In the genomic region with DNA sequence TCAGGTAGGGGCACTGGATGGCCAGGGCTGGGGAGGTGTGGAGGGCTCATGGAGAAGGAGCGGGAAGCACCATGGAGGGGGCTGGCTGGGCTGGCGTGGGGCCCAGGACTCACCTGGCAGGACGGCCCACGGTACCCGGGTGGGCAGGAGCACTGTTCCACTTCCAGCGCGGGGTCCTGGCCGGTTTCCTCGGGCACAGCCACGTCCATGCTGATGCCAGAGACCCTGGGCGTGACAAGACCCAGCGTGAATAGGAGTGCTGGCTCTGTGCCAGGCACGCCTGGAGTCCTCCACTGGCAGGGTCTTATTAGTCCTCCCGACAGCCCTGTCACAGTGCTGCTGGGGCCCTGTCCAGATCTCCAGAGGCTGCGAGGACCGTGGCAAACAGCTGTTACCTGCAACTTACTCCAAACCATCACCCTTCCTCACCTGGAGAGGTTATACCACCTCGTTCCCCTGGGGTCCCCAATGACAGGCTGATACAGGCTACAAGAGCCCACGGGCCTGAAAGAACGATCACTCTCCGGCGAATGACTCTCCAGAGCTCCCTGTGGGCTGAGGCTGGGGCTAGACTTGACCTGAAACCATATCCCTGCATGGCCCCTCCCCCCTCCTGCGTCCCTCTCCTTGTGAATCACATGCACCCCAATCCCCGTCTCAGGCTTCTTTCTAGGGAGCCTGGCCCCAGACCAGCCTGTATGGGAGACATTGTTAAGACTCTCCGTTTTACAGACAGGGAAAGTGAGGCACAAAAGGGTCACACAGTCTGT, we compare ENCODE assay signal across 25 cellular contexts.
DNase-seq lines count a peak whose midpoint lies in the region; ATAC-seq and TF ChIP-seq lines count a peak whose summit lies in the region.
"Had no signal": no experiment of that assay in that cellular context is flagged by ENCODE, and none has a peak within 500 bp of the region (broad histone marks: within the 10 kb centered on the region; RNA-seq: fewer than 3 reads in every experiment).

No MANE protein-coding gene starts in this region.

- H3K4ac ChIP-seq in IMR-90 (ENCODE audit: low read depth, low read length), result no peak overlapping the region

- H2BK120ac ChIP-seq in IMR-90 (ENCODE audit: low read depth, low read length), result no peak overlapping the region

- peak; percentile 17 for DNase-seq in DMS 273 (lab: John Stamatoyannopoulos, UW; ENCODE audit: unreplicated experiment)
- no peak for DNase-seq in DMS 273 treated with DMSO at 0.1 percent for 48 hours (lab: John Stamatoyannopoulos, UW)
- no peak for DNase-seq in IMR-90
- peak; percentile 64 for DNase-seq in NCI-H345 (lab: John Stamatoyannopoulos, UW)
- no peak for DNase-seq in neural progenitor cell (ENCODE audit: low spot score)
- DNase-seq in effector CD8-positive, alpha-beta T cell (lab: John Stamatoyannopoulos, UW), result no peak
- no peak for DNase-seq in left colon
- DNase-seq: activated B cell treated with CpG ODN at 0.5 μM for 24 hours; activated CD4-positive, alpha-beta memory T cell treated with anti-CD3 and anti-CD28 coated beads for 36 hours; activated effector memory CD4-positive, alpha-beta T cell treated with Interleukin-2 at 50 U/mL for 16 hours; AML-193; effector memory CD4-positive, alpha-beta T cell; EL; lower lobe of right lung; NCI-H187 treated with DMSO at 0.1 percent for 48 hours; NCI-H524; stimulated activated naive CD4-positive, alpha-beta T cell; T1000 had no signal

- POLR2A ChIA-PET in IMR-90 (lab: Charles Lee; ENCODE audit: unreplicated experiment), result no interaction called here

- in situ Hi-C loops in IMR-90 (cut with MboI; ENCODE audit: low sequenced_read_pairs), result no loop called here

- no peak for ATAC-seq in IMR-90 (ENCODE audit: low read depth)
- no peak for ATAC-seq in left colon
- ATAC-seq in GM19324 (IDR thresholded peaks at IDR 0.05; ENCODE audit: low FRiP score, unreplicated experiment), result no peak
- ATAC-seq: esophagus mucosa, HepG2, lower lobe of right lung had no signal

- dilution Hi-C loops in IMR-90 (cut with HindIII; ENCODE audit: low sequenced_read_pairs, unreplicated experiment), result no loop called here

- no peak overlapping the region for H2BK20ac ChIP-seq in IMR-90 (ENCODE audit: low read depth, low read length)

- no peak overlapping the region for H3K18ac ChIP-seq in IMR-90 (ENCODE audit: low read depth, low read length)

- no peaks in the 10 kb centered on the region for H3F3A ChIP-seq in neural progenitor cell (ENCODE audit: low read depth)

- no peak overlapping the region for H2AK5ac ChIP-seq in IMR-90 (ENCODE audit: low read depth, low read length)

- H3K14ac ChIP-seq in IMR-90 (replicated peaks; ENCODE audit: low read depth, low read length), result no peak overlapping the region

- H3K4me2 ChIP-seq in IMR-90 (ENCODE audit: low read depth, low read length), result no peak overlapping the region
- no peak overlapping the region for H3K4me2 ChIP-seq in neural progenitor cell

- intact Hi-C loops in IMR-90 (cut with micrococcal nuclease), result no loop called here
- intact Hi-C loops in left colon (cut with DNase I, micrococcal nuclease), result no loop called here

- H3K27me3 ChIP-seq in IMR-90 (ENCODE audit: control insufficient read depth, insufficient read depth, low read length) (no peaks in the 10 kb centered on the region), neural progenitor cell (no peaks in the 10 kb centered on the region)
- H3K27me3 ChIP-seq: gastrocnemius medialis had no signal

- H2AFZ ChIP-seq in IMR-90 (replicated peaks; ENCODE audit: low read length, poor library complexity), result no peak overlapping the region
- no peak overlapping the region for H2AFZ ChIP-seq in neural progenitor cell (replicated peaks)

- TF ChIP-seq POLR2A in IMR-90 (IDR thresholded peaks at IDR 0.05; ENCODE audit: low read depth, low read length), result no peak

- 76% methylated on average over 18 of the region's 24 CpGs; no CpG with 5 or more reads in 1 of the 2 experiments for WGBS in IMR-90 (ENCODE audit: extremely low coverage in 2 of 2, insufficient read length in 1 of 2), 2 experiments

- no peak overlapping the region for H4K5ac ChIP-seq in IMR-90 (ENCODE audit: low read depth, low read length)

- no peaks in the 10 kb centered on the region for H3K27me3 Mint-ChIP-seq in neural progenitor cell (ENCODE audit: insufficient read depth, low read depth)
- H3K27me3 Mint-ChIP-seq: activated B cell treated with CpG ODN at 0.5 μM for 24 hours; activated CD4-positive, alpha-beta memory T cell treated with anti-CD3 and anti-CD28 coated beads for 36 hours had no signal

- CTCF ChIA-PET in IMR-90 (lab: Yijun Ruan, JAX), result no interaction called here

- H3K27ac ChIP-seq in IMR-90 (ENCODE audit: insufficient read depth, low read length) (no peak overlapping the region), neural progenitor cell (no peak overlapping the region)
- H3K27ac ChIP-seq: 22Rv1, HL-60, lower lobe of right lung had no signal

- H4K8ac ChIP-seq in IMR-90 (ENCODE audit: low read depth in 2 of 2, low read length in 2 of 2), result no peak overlapping the region

- H4K91ac ChIP-seq in IMR-90 (ENCODE audit: insufficient read depth, low read depth, low read length), result no peak overlapping the region

- peaks cover 4 to 17% of the 10 kb centered on the region in 2 experiments for H3K79me1 ChIP-seq in IMR-90 (ENCODE audit: low read depth in 1 of 2, low read length in 2 of 2)

- no peak overlapping the region for H3K23ac ChIP-seq in IMR-90 (ENCODE audit: low read depth, low read length)

- no peak for TF ChIP-seq RAD21 in IMR-90 (IDR thresholded peaks at IDR 0.05; ENCODE audit: low read length)

- H2BK15ac ChIP-seq in IMR-90 (ENCODE audit: low read depth, low read length), result no peak overlapping the region

- H3K4me3 Mint-ChIP-seq in neural progenitor cell, result no peak overlapping the region
- H3K4me3 Mint-ChIP-seq: activated B cell treated with CpG ODN at 0.5 μM for 24 hours; activated CD4-positive, alpha-beta memory T cell treated with anti-CD3 and anti-CD28 coated beads for 36 hours had no signal

- peaks cover 3% of the 10 kb centered on the region for H3K36me3 Mint-ChIP-seq in neural progenitor cell
- H3K36me3 Mint-ChIP-seq: activated CD4-positive, alpha-beta memory T cell treated with anti-CD3 and anti-CD28 coated beads for 36 hours had no signal

- no peak overlapping the region for H3K56ac ChIP-seq in IMR-90 (ENCODE audit: extremely low read depth, insufficient read depth, low read length)

- H3K27ac Mint-ChIP-seq in neural progenitor cell, result peak overlapping the region; percentile 76
- H3K27ac Mint-ChIP-seq: activated B cell treated with CpG ODN at 0.5 μM for 24 hours; activated CD4-positive, alpha-beta memory T cell treated with anti-CD3 and anti-CD28 coated beads for 36 hours had no signal

- H3K9me1 ChIP-seq in IMR-90 (ENCODE audit: insufficient read depth, low read length), result peaks cover 14% of the 10 kb centered on the region

- H3K9ac ChIP-seq in IMR-90 (ENCODE audit: low read depth, low read length) (no peak overlapping the region), neural progenitor cell (no peak overlapping the region)

- H3K4me1 Mint-ChIP-seq in neural progenitor cell, result peaks cover 12% of the 10 kb centered on the region
- H3K4me1 Mint-ChIP-seq: activated B cell treated with CpG ODN at 0.5 μM for 24 hours had no signal

- H2AK9ac ChIP-seq in IMR-90 (replicated peaks; ENCODE audit: low read depth, low read length, poor library complexity), result peak overlapping the region; percentile 55

- H3K4me1 ChIP-seq in IMR-90 (ENCODE audit: control insufficient read depth, insufficient read depth, low read length) (peaks cover 7% of the 10 kb centered on the region), neural progenitor cell (peaks cover 5% of the 10 kb centered on the region)
- H3K4me1 ChIP-seq: lower lobe of right lung had no signal

- H2BK5ac ChIP-seq in IMR-90 (ENCODE audit: low read depth, low read length, poor library complexity, severe bottlenecking), result no peak overlapping the region

- H3K4me3 ChIP-seq in IMR-90 (ENCODE audit: insufficient read depth, low read depth, low read length), result no peak overlapping the region
- H3K4me3 ChIP-seq in neural progenitor cell, result no peak overlapping the region
- H3K4me3 ChIP-seq: gastrocnemius medialis, lower lobe of right lung, thoracic aorta had no signal

- H3K36me3 ChIP-seq in IMR-90 (ENCODE audit: control insufficient read depth, insufficient read depth, low read length) (peaks cover 77% of the 10 kb centered on the region), neural progenitor cell (no peaks in the 10 kb centered on the region)

- H4K20me1 ChIP-seq in IMR-90 (ENCODE audit: insufficient read depth, low read length) (peaks cover 10% of the 10 kb centered on the region), neural progenitor cell (ENCODE audit: low read depth) (no peaks in the 10 kb centered on the region)

- no peaks in the 10 kb centered on the region for H3K9me3 Mint-ChIP-seq in neural progenitor cell
- H3K9me3 Mint-ChIP-seq: activated B cell treated with CpG ODN at 0.5 μM for 24 hours; activated CD4-positive, alpha-beta memory T cell treated with anti-CD3 and anti-CD28 coated beads for 36 hours had no signal

- TF ChIP-seq CTCF in IMR-90 (conservative IDR thresholded peaks at IDR 0.05; ENCODE audit: low read depth, low read length) (no peak), neural progenitor cell (IDR thresholded peaks at IDR 0.05) (no peak)

- H3K79me2 ChIP-seq in neural progenitor cell (ENCODE audit: low read depth), result no peaks in the 10 kb centered on the region

- H3K9me3 ChIP-seq in IMR-90 (ENCODE audit: control insufficient read depth, insufficient read depth, low read length), result no peaks in the 10 kb centered on the region
- no peaks in the 10 kb centered on the region for H3K9me3 ChIP-seq in neural progenitor cell (ENCODE audit: low read depth)
- H3K9me3 ChIP-seq: gastrocnemius medialis, lower lobe of right lung, thoracic aorta had no signal

- no TSS peak for BruUV-seq in IMR-90 (replicated peaks; lab: Mats Ljungman, UMichigan)

TF ChIP-seq in IMR-90, 13 proteins besides CTCF, POLR2A, EP300 and RAD21:
- no peak for TF ChIP-seq CHD1 (IDR thresholded peaks at IDR 0.05; ENCODE audit: low read depth, low read length)
- no peak for TF ChIP-seq MAFK (IDR thresholded peaks at IDR 0.05; ENCODE audit: low read depth, low read length)
- TF ChIP-seq CEBPB (IDR thresholded peaks at IDR 0.05; ENCODE audit: low read depth, low read length), result no peak
- TF ChIP-seq ELK1 (IDR thresholded peaks at IDR 0.05; ENCODE audit: borderline replicate concordance, low read depth, low read length), result no peak
- TF ChIP-seq SMC3 (IDR thresholded peaks at IDR 0.05; ENCODE audit: low read depth, low read length), result no peak
- TF ChIP-seq NFE2L2 (IDR thresholded peaks at IDR 0.05; ENCODE audit: low read depth, low read length), result no peak

Comparison
In these comparisons a context has a peak if more than half of its experiments do, and no peak if none do; other contexts are left out.
1. DNase-seq: peak in DMS 273 (single experiment) and NCI-H345 (single experiment); none in DMS 273 treated with DMSO at 0.1 percent for 48 hours (single experiment), IMR-90 (single experiment), neural progenitor cell (single experiment), effector CD8-positive, alpha-beta T cell (single experiment) and left colon (0 of 2).